1 cellular context compared by ENCODE assay signal in genomic region chr1:25247024-25247828, GRCh38.
A peak's percentile ranks its signal among the peaks of the same experiment; 100 is the strongest.
TF ChIP-seq lines count a peak whose summit lies in the region.

Gene RSRP1 (minus strand): TSS chr1:25247454. CDS start chr1:25246963, 491 bp downstream.

TF ChIP-seq in HEK293, 187 proteins besides CTCF, POLR2A, EP300 and RAD21 (continued from another document and continues in another):
- TF ChIP-seq PATZ1 (tag by site-specific recombination; IDR thresholded peaks at IDR 0.05) (peak; percentile 89), ZNF621 (tag by site-specific recombination; IDR thresholded peaks at IDR 0.05) (no peak), ZNF341 (tag by site-specific recombination; IDR thresholded peaks at IDR 0.05; ENCODE audit: low read depth) (peak; percentile 100), ZNF555 (tag by site-specific recombination; conservative IDR thresholded peaks at IDR 0.05) (no peak), ZNF211 (tag by site-specific recombination; IDR thresholded peaks at IDR 0.05; ENCODE audit: low read depth) (no peak), ZNF394 (tag by site-specific recombination; IDR thresholded peaks at IDR 0.05; ENCODE audit: borderline replicate concordance) (peak; percentile 82; the same call in 1 of the 2 replicates), ZNF610 (tag by site-specific recombination; IDR thresholded peaks at IDR 0.05; ENCODE audit: borderline replicate concordance) (no peak), TCF7L2 (IDR thresholded peaks at IDR 0.05; ENCODE audit: borderline replicate concordance, low read depth, low read length) (no peak), ZNF449 (tag by site-specific recombination; IDR thresholded peaks at IDR 0.05) (peak; percentile 68), ZNF248 (tag by site-specific recombination; IDR thresholded peaks at IDR 0.05) (no peak), ZNF239 (tag by site-specific recombination; IDR thresholded peaks at IDR 0.05) (peak; percentile 78), ZNF155 (tag by site-specific recombination; IDR thresholded peaks at IDR 0.05) (no peak), ZNF169 (tag by site-specific recombination; IDR thresholded peaks at IDR 0.05) (peak; percentile 72; the same call in 1 of the 2 replicates), ZNF777 (tag by site-specific recombination; IDR thresholded peaks at IDR 0.05; ENCODE audit: borderline replicate concordance) (no peak), GFI1B (tag by site-specific recombination; IDR thresholded peaks at IDR 0.05) (0 out of 2 replicates have a peak, but pooled peaks have one; percentile 29), KLF10 (tag by site-specific recombination; IDR thresholded peaks at IDR 0.05) (peak; percentile 94), ZNF585B (tag by site-specific recombination; IDR thresholded peaks at IDR 0.05) (no peak), MZF1 (tag by site-specific recombination; IDR thresholded peaks at IDR 0.05; ENCODE audit: borderline replicate concordance) (peak; percentile 93), ZBTB49 (tag by site-specific recombination; IDR thresholded peaks at IDR 0.05; ENCODE audit: low read depth) (no peak), PRDM2 (tag by site-specific recombination; IDR thresholded peaks at IDR 0.05; ENCODE audit: borderline replicate concordance) (no peak), ZNF473 (tag by site-specific recombination; IDR thresholded peaks at IDR 0.05) (no peak), ZNF704 (tag by site-specific recombination; IDR thresholded peaks at IDR 0.05) (no peak), ZBTB7A (tag by site-specific recombination; IDR thresholded peaks at IDR 0.05; ENCODE audit: low read depth) (peak; percentile 81; the same call in 1 of the 2 replicates), YY2 (tag by site-specific recombination; IDR thresholded peaks at IDR 0.05) (peak; percentile 17; the same call in 1 of the 2 replicates), ZNF138 (tag by site-specific recombination; IDR thresholded peaks at IDR 0.05; ENCODE audit: borderline replicate concordance) (no peak), ZNF18 (tag by site-specific recombination; IDR thresholded peaks at IDR 0.05) (no peak), ZNF785 (tag by site-specific recombination; IDR thresholded peaks at IDR 0.05) (no peak), ZXDB (tag by site-specific recombination; IDR thresholded peaks at IDR 0.05) (peak; percentile 97), ZFHX2 (tag by site-specific recombination; conservative IDR thresholded peaks at IDR 0.05) (peak; percentile 91), OVOL3 (tag by site-specific recombination; IDR thresholded peaks at IDR 0.05) (peak; percentile 44; the same call in 1 of the 2 replicates), GLIS1 (tag by site-specific recombination; IDR thresholded peaks at IDR 0.05) (peak; percentile 47), ZBTB6 (tag by site-specific recombination; IDR thresholded peaks at IDR 0.05) (peak; percentile 36; the same call in 1 of the 2 replicates), ATF2 (tag by site-specific recombination; IDR thresholded peaks at IDR 0.05; ENCODE audit: low read depth) (no peak), ZNF10 (tag by site-specific recombination; IDR thresholded peaks at IDR 0.05) (peak; percentile 64; the same call in 1 of the 2 replicates), ZNF362 (tag by site-specific recombination; IDR thresholded peaks at IDR 0.05) (peak; percentile 89; the same call in 1 of the 2 replicates), ZFP69B (tag by site-specific recombination; IDR thresholded peaks at IDR 0.05) (peak; percentile 65; the same call in 1 of the 2 replicates), ZNF660 (tag by site-specific recombination; IDR thresholded peaks at IDR 0.05) (peak; percentile 93)
